Comparison of ENCODE assay signal across 10 cellular contexts in the genomic region with DNA sequence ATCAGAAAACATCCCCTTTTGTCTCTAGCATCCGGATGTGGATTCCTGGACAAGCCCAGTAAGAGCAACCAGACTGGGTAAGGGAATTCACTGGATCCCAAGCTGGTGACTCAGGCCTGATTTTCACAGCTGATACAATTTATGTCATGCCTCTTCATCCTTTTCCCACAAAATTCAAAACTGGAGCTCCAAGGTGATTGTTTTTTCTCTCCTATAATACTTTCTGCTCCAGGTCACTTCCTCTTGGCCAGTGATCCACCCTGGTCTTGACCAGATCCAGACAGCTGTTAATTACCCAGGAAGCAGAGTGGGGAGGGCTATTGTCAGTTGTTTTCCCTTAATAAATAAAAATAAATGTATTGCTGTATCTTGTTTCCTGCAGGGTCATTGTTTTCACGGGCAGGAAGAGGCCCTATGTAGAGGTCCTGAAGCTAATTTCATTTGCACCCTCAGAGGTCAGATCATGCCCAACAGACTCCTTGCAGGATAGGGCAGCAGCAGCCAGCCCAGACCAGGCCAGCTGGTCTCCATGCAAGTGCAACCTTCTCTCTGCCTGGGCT. TPM values are rescaled to one million over a fixed set of nuclear protein-coding genes. Genes with fewer than 3 reads are reported as not detected.
DNase-seq lines count a peak whose midpoint lies in the region; ATAC-seq and TF ChIP-seq lines count a peak whose summit lies in the region.
"Had no signal": no experiment of that assay in that cellular context is flagged by ENCODE, and none has a peak within 500 bp of the region (broad histone marks: within the 10 kb centered on the region; RNA-seq: fewer than 3 reads in every experiment).

No MANE protein-coding gene starts in this region.

- H3K4me3 ChIP-seq in RWPE2 (ENCODE audit: severe bottlenecking) (no peak overlapping the region), fibroblast of pulmonary artery (replicated peaks; ENCODE audit: low read depth, low read length) (no peak overlapping the region)
- H3K4me3 ChIP-seq: uterus had no signal

- no peaks in the 10 kb centered on the region for H3K27me3 ChIP-seq in RWPE2 (ENCODE audit: insufficient read depth, poor library complexity, severe bottlenecking)
- H3K27me3 ChIP-seq: uterus had no signal

- TF ChIP-seq CTCF in RWPE2 (IDR thresholded peaks at IDR 0.05; ENCODE audit: poor library complexity, severe bottlenecking) (no peak), fibroblast of pulmonary artery (IDR thresholded peaks at IDR 0.05; ENCODE audit: low read length, missing control alignments) (no peak)

- DNase-seq in HCEC 1CT: peak; percentile 77
- no peak for DNase-seq in RWPE2 (ENCODE audit: low spot score)
- DNase-seq in fibroblast of pulmonary artery (ENCODE audit: low read depth): peak; percentile 72
- peak; percentile 94 for DNase-seq in pulmonary artery endothelial cell (ENCODE audit: low read depth, low spot score)
- DNase-seq in stimulated activated CD4-positive, alpha-beta T cell treated with anti-CD3 and anti-CD28 coated beads, Interleukin-15, amount 100 ng/mL, for 24 hours: no peak
- DNase-seq: uterus had no signal

- peaks cover 11% of the 10 kb centered on the region for H3K4me1 ChIP-seq in RWPE2 (ENCODE audit: insufficient read depth, poor library complexity, severe bottlenecking)
- H3K4me1 ChIP-seq: uterus had no signal

- no peaks in the 10 kb centered on the region for H3K9me3 ChIP-seq in RWPE2 (ENCODE audit: severe bottlenecking)
- H3K9me3 ChIP-seq: uterus had no signal

- ATAC-seq in RWPE2 (ENCODE audit: low read depth): peak; percentile 96
- ATAC-seq in esophagus mucosa: no peak
- no peak for ATAC-seq in HG02852 (IDR thresholded peaks at IDR 0.05; ENCODE audit: unreplicated experiment)

- peak overlapping the region; percentile 64 for H3K27ac ChIP-seq in RWPE2 (ENCODE audit: poor library complexity, severe bottlenecking)
- H3K27ac ChIP-seq: uterus, VCaP had no signal

- H3K36me3 ChIP-seq in RWPE2 (ENCODE audit: low read depth): no peaks in the 10 kb centered on the region
- H3K36me3 ChIP-seq: uterus had no signal

RNA-seq across cellular contexts. Expression of a gene that starts 57.6 kb away (rescaled TPM):
- 110 and 149 TPM in 2 replicates for total RNA-seq in pulmonary artery endothelial cell
- total RNA-seq in esophagus mucosa: 0.56 TPM
- total RNA-seq: activated T-helper 2 cell treated with anti-CD3 and anti-CD28 coated beads, Interferon-gamma antibody, Interleukin-2, Interleukin-4, amounts not matched to agents 10 μg/mL and 5 μg/mL and 100 μg/mL, durations not matched to agents 14 hours and 24 hours and 36 hours had no signal

Comparison
In these comparisons a context has a peak if more than half of its experiments do, and no peak if none do; other contexts are left out.
1. DNase-seq: peak in HCEC 1CT (single experiment), fibroblast of pulmonary artery (single experiment) and pulmonary artery endothelial cell (single experiment); none in RWPE2 (single experiment) and stimulated activated CD4-positive, alpha-beta T cell treated with anti-CD3 and anti-CD28 coated beads, Interleukin-15, amount 100 ng/mL, for 24 hours (single experiment).
2. RNA of a gene that starts 57.6 kb away (total RNA-seq): 110 to 149 TPM in pulmonary artery endothelial cell; 0.56 TPM in esophagus mucosa (single experiment); every median in the first group is over 10 times any median in the second.